In the genomic region with DNA sequence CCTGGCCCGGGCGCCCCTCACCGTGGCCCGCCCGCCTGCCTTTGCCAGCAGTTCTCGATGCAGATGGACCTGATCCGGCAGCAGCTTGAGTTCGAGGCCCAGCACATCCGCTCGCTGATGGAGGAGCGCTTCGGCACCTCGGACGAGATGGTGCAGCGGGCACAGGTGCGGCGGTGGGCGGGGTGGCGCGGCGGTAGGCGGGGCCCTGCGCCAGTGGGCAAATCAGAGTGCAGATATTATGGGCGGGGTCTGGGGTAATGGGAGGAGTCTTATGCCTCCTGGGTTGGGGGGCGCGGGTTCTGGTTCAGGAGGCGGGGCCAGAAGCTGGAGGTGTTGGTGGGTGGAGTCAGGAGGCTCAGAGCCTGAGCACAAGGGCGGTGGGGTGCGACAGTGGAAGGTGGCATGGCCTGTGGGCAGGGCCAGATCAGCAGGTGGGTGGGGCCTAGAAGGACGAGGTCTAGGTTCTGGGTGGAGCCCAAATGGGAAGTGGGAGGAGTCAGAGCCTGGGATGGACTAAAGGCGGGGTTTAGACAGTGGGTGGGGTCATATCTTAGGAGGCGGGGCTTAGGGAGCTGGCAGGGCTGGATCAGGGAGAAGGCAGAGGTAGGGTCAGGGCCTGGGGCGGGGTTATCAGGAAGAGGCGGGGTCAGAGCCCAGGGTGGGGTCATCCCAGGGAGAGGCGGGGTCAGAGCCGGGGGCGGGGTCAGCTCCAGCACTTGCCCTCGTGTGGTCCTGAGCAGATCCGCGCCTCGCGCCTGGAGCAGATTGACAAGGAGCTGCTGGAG, we compare ENCODE assay signal across 8 cellular contexts. TPM values are rescaled to one million over a fixed set of nuclear protein-coding genes. Genes with fewer than 3 reads are reported as not detected.
DNase-seq lines count a peak whose midpoint lies in the region; ATAC-seq lines count a peak whose summit lies in the region.

No MANE protein-coding gene starts in this region.

- ATAC-seq in T-helper 17 cell, result peak; percentile 80

- no peak overlapping the region; the same call in 1 of the 2 replicates for H3K4me3 ChIP-seq in Jurkat, Clone E6-1 (ENCODE audit: low read length)

- in situ Hi-C loops in G401 (cut with HindIII; ENCODE audit: low sequenced_read_pairs), result no loop called here

- H3K36me3 Mint-ChIP-seq in T-helper 17 cell (ENCODE audit: low read depth), result peaks cover 7% of the 10 kb centered on the region

- peak; percentile 61 for DNase-seq in G401 (ENCODE audit: low spot score)
- DNase-seq in Jurkat, Clone E6-1 (ENCODE audit: low read depth, low spot score), result peak; percentile 79
- peak in 2 of 3 donors; percentile 44 to 46 for DNase-seq in T-helper 17 cell
- peak; percentile 65 for DNase-seq in mucosa of gallbladder (ENCODE audit: low spot score)
- no peak for DNase-seq in KG1 (lab: John Stamatoyannopoulos, UW)
- DNase-seq in midbrain (lab: John Stamatoyannopoulos, UW), result no peak
- DNase-seq in NCI-H1092 (lab: John Stamatoyannopoulos, UW), result no peak

- H3K27ac ChIP-seq in cingulate gyrus (ENCODE audit: low read depth, low read length), result peak overlapping the region; percentile 23

- H3K27ac Mint-ChIP-seq in T-helper 17 cell, result no peak overlapping the region

- H3K27me3 Mint-ChIP-seq in T-helper 17 cell, result peaks cover 27% of the 10 kb centered on the region

- peak overlapping the region; percentile 9 for H3K4me3 Mint-ChIP-seq in T-helper 17 cell

- H3K4me1 Mint-ChIP-seq in T-helper 17 cell, result peaks cover 15% of the 10 kb centered on the region

- no peaks in the 10 kb centered on the region for H3K9me3 ChIP-seq in T-helper 17 cell (ENCODE audit: control insufficient read depth, low read length, poor library complexity, severe bottlenecking)

RNA-seq across cellular contexts. Expression of a gene that starts 5.6 kb away (rescaled TPM):
- total RNA-seq in G401 (2014; rRNA removed; shearing (Covaris generic)), result 13.4 and 15.4 TPM in 2 replicates
- 0.39 TPM for polyA plus RNA-seq in Jurkat, Clone E6-1 (2012; ENCODE audit: insufficient read depth, insufficient read length)
- under 1 TPM; 0.07 to 0.44 TPM for total RNA-seq in T-helper 17 cell
- 0.43 TPM for total RNA-seq in mucosa of gallbladder

RNA-seq across cellular contexts. Expression of a gene that starts 17.3 kb away (rescaled TPM):
- 1,108 and 1,164 TPM in 2 replicates for total RNA-seq in G401 (2014; rRNA removed; shearing (Covaris generic))
- 3,463 TPM for polyA plus RNA-seq in Jurkat, Clone E6-1 (2012; ENCODE audit: insufficient read depth, insufficient read length)
- total RNA-seq in T-helper 17 cell (1,000 to 10,000 TPM; 1,653 to 1,678 TPM), mucosa of gallbladder (877 TPM)

RNA-seq across cellular contexts. Expression of a gene that starts 23.5 kb away (rescaled TPM):
- total RNA-seq in G401 (2014; rRNA removed; shearing (Covaris generic)), result 86.7 and 90.0 TPM in 2 replicates
- 34.7 TPM for polyA plus RNA-seq in Jurkat, Clone E6-1 (2012; ENCODE audit: insufficient read depth, insufficient read length)
- total RNA-seq in T-helper 17 cell (10 to 100 TPM; 24.3 to 29.0 TPM), mucosa of gallbladder (41.6 TPM)

RNA-seq across cellular contexts. Expression of a gene that starts 34.6 kb away (rescaled TPM):
- total RNA-seq in G401 (2014; rRNA removed; shearing (Covaris generic)), result 1.8 and 9.2 TPM in 2 replicates
- 6.6 TPM for polyA plus RNA-seq in Jurkat, Clone E6-1 (2012; ENCODE audit: insufficient read depth, insufficient read length)
- total RNA-seq in T-helper 17 cell (1 to 10 TPM; 3.3 to 4.5 TPM), mucosa of gallbladder (11.7 TPM)

RNA-seq across cellular contexts. Expression of a gene that starts 35.5 kb away (rescaled TPM):
- total RNA-seq in G401 (2014; rRNA removed; shearing (Covaris generic)), result 18.4 and 20.6 TPM in 2 replicates
- 10.0 TPM for polyA plus RNA-seq in Jurkat, Clone E6-1 (2012; ENCODE audit: insufficient read depth, insufficient read length)
- 1 to 10 TPM; 1.8 to 2.3 TPM for total RNA-seq in T-helper 17 cell
- total RNA-seq in mucosa of gallbladder, result 80.5 TPM

Comparison
In these comparisons a context has a peak if more than half of its experiments do, and no peak if none do; other contexts are left out.
1. DNase-seq: peak in G401 (single experiment), Jurkat, Clone E6-1 (single experiment), T-helper 17 cell (2 of 3) and mucosa of gallbladder (single experiment); none in KG1 (single experiment), midbrain (single experiment) and NCI-H1092 (single experiment).